ENCODE assay signal across 11 cellular contexts in genomic region chr6:155534678-155535077, GRCh38.
"Had no signal": no experiment of that assay in that cellular context is flagged by ENCODE, and none has a peak within 500 bp of the region (broad histone marks: within the 10 kb centered on the region; RNA-seq: fewer than 3 reads in every experiment).

No MANE protein-coding gene starts in this region.

- FAIRE-seq: H1, H54 had no signal

- H3K9me3 ChIP-seq: HAP-1 had no signal

- H3K27ac ChIP-seq: GM23248 had no signal

- ATAC-seq: GM23338, HCT116 had no signal

- H3K4me3 ChIP-seq: GM23248, GM23338, HAP-1 had no signal

- H3K36me3 ChIP-seq: HAP-1 had no signal

- DNase-seq: GM23248, GOT3, H7, H9, HCEC 1CT, HFFc6 had no signal

- H3K4me1 ChIP-seq: HAP-1 had no signal

- H3K9ac ChIP-seq: GM23248 had no signal

- H3K4me2 ChIP-seq: GM23338 had no signal

- H2AFZ ChIP-seq: GM23248, GM23338 had no signal
